29 cellular contexts compared by ENCODE assay signal in genomic region chr13:101698400-101698799, GRCh38.
DNase-seq lines count a peak whose midpoint lies in the region; ATAC-seq, FAIRE-seq and TF ChIP-seq lines count a peak whose summit lies in the region.
"Had no signal": no experiment of that assay in that cellular context is flagged by ENCODE, and none has a peak within 500 bp of the region (broad histone marks: within the 10 kb centered on the region; RNA-seq: fewer than 3 reads in every experiment).

No MANE protein-coding gene starts in this region.

- no peak overlapping the region for H3K4ac ChIP-seq in IMR-90 (ENCODE audit: low read depth, low read length)

- ATAC-seq in IMR-90 (ENCODE audit: low read depth) = no peak
- no peak for ATAC-seq in foreskin keratinocyte
- ATAC-seq in psoas muscle = no peak
- no peak for ATAC-seq in HG03175 (IDR thresholded peaks at IDR 0.05; ENCODE audit: unreplicated experiment)
- ATAC-seq: A549; activated CD8-positive, alpha-beta T cell treated with anti-CD3 and anti-CD28 coated beads, Interleukin-2, amount 10 ng/mL, durations not matched to agents 7 days and 5 days; activated naive CD8-positive, alpha-beta T cell treated with anti-CD3 and anti-CD28 coated beads, Interleukin-2, amount 50 U/mL, for 24 hours; K562 had no signal

- H4K20me1 ChIP-seq in IMR-90 (ENCODE audit: insufficient read depth, low read length) (no peaks in the 10 kb centered on the region), astrocyte (ENCODE audit: insufficient read depth, low read length) (no peaks in the 10 kb centered on the region)

- intact Hi-C loops in IMR-90 (cut with micrococcal nuclease) = no loop called here
- intact Hi-C loops in psoas muscle (cut with DNase I) = no loop called here

- H3K9me3 ChIP-seq in IMR-90 (ENCODE audit: control insufficient read depth, insufficient read depth, low read length) = no peaks in the 10 kb centered on the region
- no peaks in the 10 kb centered on the region for H3K9me3 ChIP-seq in astrocyte (ENCODE audit: insufficient read depth, low read depth, low read length)
- H3K9me3 ChIP-seq in psoas muscle = no peaks in the 10 kb centered on the region
- H3K9me3 ChIP-seq: A549, neutrophil, SJSA1, upper lobe of left lung had no signal

- no peak overlapping the region for H3K4me3 Mint-ChIP-seq in astrocyte (ENCODE audit: unreplicated experiment)
- H3K4me3 Mint-ChIP-seq: activated CD8-positive, alpha-beta T cell treated with anti-CD3 and anti-CD28 coated beads, Interleukin-2, amount 10 ng/mL, durations not matched to agents 7 days and 5 days; activated naive CD8-positive, alpha-beta T cell treated with anti-CD3 and anti-CD28 coated beads, Interleukin-2, amount 50 U/mL, for 24 hours; T-helper 1 cell treated with Interleukin-12 subunit alpha and Interleukin-12 subunit beta and Interleukin-4 antibody, amounts not matched to agents 30 μg/mL and 1 μg/mL, for 36 hours had no signal

- no peak overlapping the region for H2BK5ac ChIP-seq in IMR-90 (ENCODE audit: low read depth, low read length, poor library complexity, severe bottlenecking)

- H4K8ac ChIP-seq in IMR-90 (ENCODE audit: low read depth in 2 of 2, low read length in 2 of 2) = no peak overlapping the region

- no peaks in the 10 kb centered on the region for H3K9me1 ChIP-seq in IMR-90 (ENCODE audit: insufficient read depth, low read length)

- dilution Hi-C loops in IMR-90 (cut with HindIII; ENCODE audit: low sequenced_read_pairs, unreplicated experiment) = no loop called here

- no peaks in the 10 kb centered on the region for H3K79me1 ChIP-seq in IMR-90 (ENCODE audit: low read depth in 1 of 2, low read length in 2 of 2)

- H3K4me3 ChIP-seq in AG10803 (ENCODE audit: low read length) (no peak overlapping the region), IMR-90 (ENCODE audit: insufficient read depth, low read depth, low read length) (no peak overlapping the region), astrocyte (ENCODE audit: insufficient read depth, low read depth, low read length) (no peak overlapping the region), psoas muscle (no peak overlapping the region)
- H3K4me3 ChIP-seq: A549, coronary artery, hepatocyte, K562, SJSA1, upper lobe of left lung had no signal

- TF ChIP-seq CTCF in AG10803 (conservative IDR thresholded peaks at IDR 0.05; ENCODE audit: low read length) (no peak), IMR-90 (conservative IDR thresholded peaks at IDR 0.05; ENCODE audit: low read depth, low read length) (no peak), astrocyte (IDR thresholded peaks at IDR 0.05; ENCODE audit: insufficient read depth, low read depth, low read length) (no peak), foreskin keratinocyte (conservative IDR thresholded peaks at IDR 0.05) (no peak), psoas muscle (IDR thresholded peaks at IDR 0.05) (no peak)

- H2BK120ac ChIP-seq in IMR-90 (ENCODE audit: low read depth, low read length) = no peak overlapping the region

- H2AFZ ChIP-seq in IMR-90 (replicated peaks; ENCODE audit: low read length, poor library complexity) (no peak overlapping the region), astrocyte (ENCODE audit: low read depth, low read length) (no peak overlapping the region)
- H2AFZ ChIP-seq: hepatocyte had no signal

- no peak overlapping the region for H3K56ac ChIP-seq in IMR-90 (ENCODE audit: extremely low read depth, insufficient read depth, low read length)

- no peak overlapping the region for H3K18ac ChIP-seq in IMR-90 (ENCODE audit: low read depth, low read length)

- no peak overlapping the region for H3K27ac Mint-ChIP-seq in astrocyte (ENCODE audit: unreplicated experiment)
- H3K27ac Mint-ChIP-seq: activated CD8-positive, alpha-beta T cell treated with anti-CD3 and anti-CD28 coated beads, Interleukin-2, amount 10 ng/mL, durations not matched to agents 7 days and 5 days; activated naive CD8-positive, alpha-beta T cell treated with anti-CD3 and anti-CD28 coated beads, Interleukin-2, amount 50 U/mL, for 24 hours; T-helper 1 cell treated with Interleukin-12 subunit alpha and Interleukin-12 subunit beta and Interleukin-4 antibody, amounts not matched to agents 30 μg/mL and 1 μg/mL, for 36 hours had no signal

- H3K9ac ChIP-seq in IMR-90 (ENCODE audit: low read depth, low read length) = no peak overlapping the region
- H3K9ac ChIP-seq in astrocyte (ENCODE audit: low read length) = no peak overlapping the region

- H3K4me2 ChIP-seq in IMR-90 (ENCODE audit: low read depth, low read length) (no peak overlapping the region), astrocyte (ENCODE audit: low read length) (no peak overlapping the region)
- H3K4me2 ChIP-seq: A549, hepatocyte had no signal

- H3K14ac ChIP-seq in IMR-90 (replicated peaks; ENCODE audit: low read depth, low read length) = no peak overlapping the region

- H3K4me1 ChIP-seq in IMR-90 (ENCODE audit: control insufficient read depth, insufficient read depth, low read length) = no peaks in the 10 kb centered on the region
- no peaks in the 10 kb centered on the region for H3K4me1 ChIP-seq in astrocyte (ENCODE audit: insufficient read depth, low read length)
- H3K4me1 ChIP-seq in foreskin keratinocyte = no peaks in the 10 kb centered on the region
- no peaks in the 10 kb centered on the region for H3K4me1 ChIP-seq in psoas muscle
- H3K4me1 ChIP-seq: A549, SJSA1, upper lobe of left lung had no signal

- H3K36me3 ChIP-seq in IMR-90 (ENCODE audit: control insufficient read depth, insufficient read depth, low read length) = no peaks in the 10 kb centered on the region
- no peaks in the 10 kb centered on the region for H3K36me3 ChIP-seq in astrocyte (ENCODE audit: insufficient read depth, low read length)
- H3K36me3 ChIP-seq in psoas muscle (ENCODE audit: insufficient read depth in 1 of 2, low read depth in 1 of 2) = no peaks in the 10 kb centered on the region
- H3K36me3 ChIP-seq: neutrophil, SJSA1, upper lobe of left lung had no signal

- H3K36me3 Mint-ChIP-seq in astrocyte (ENCODE audit: low read depth, unreplicated experiment) = no peaks in the 10 kb centered on the region

- H2AK5ac ChIP-seq in IMR-90 (ENCODE audit: low read depth, low read length) = no peak overlapping the region

- H3K27me3 Mint-ChIP-seq in astrocyte (ENCODE audit: low read depth, unreplicated experiment) = peaks cover 14% of the 10 kb centered on the region

- H3K27ac ChIP-seq in IMR-90 (ENCODE audit: insufficient read depth, low read length) (no peak overlapping the region), astrocyte (ENCODE audit: low read depth, low read length) (no peak overlapping the region), foreskin keratinocyte (no peak overlapping the region), psoas muscle (no peak overlapping the region)
- H3K27ac ChIP-seq: A549, C4-2B, hepatocyte, SJSA1, upper lobe of left lung had no signal

- FAIRE-seq in astrocyte (lab: Jason Lieb, UNC) = peak; percentile 26
- FAIRE-seq: A549, K562, small intestine had no signal

- H2BK15ac ChIP-seq in IMR-90 (ENCODE audit: low read depth, low read length) = no peak overlapping the region

- H3K27me3 ChIP-seq in IMR-90 (ENCODE audit: control insufficient read depth, insufficient read depth, low read length) (no peaks in the 10 kb centered on the region), astrocyte (ENCODE audit: insufficient read depth, low read length) (no peaks in the 10 kb centered on the region), foreskin keratinocyte (no peaks in the 10 kb centered on the region), psoas muscle (ENCODE audit: insufficient read depth in 3 of 3, low read length in 2 of 3) (no peaks in the 10 kb centered on the region)
- H3K27me3 ChIP-seq: hepatocyte, neutrophil, SJSA1, upper lobe of left lung had no signal

- no peak overlapping the region for H3K23ac ChIP-seq in IMR-90 (ENCODE audit: low read depth, low read length)

- WGBS in IMR-90 (ENCODE audit: extremely low coverage in 2 of 2, insufficient read length in 1 of 2), 2 experiments = no CpG with 5 or more reads among the region's 2 CpGs
- WGBS in psoas muscle, 3 donors = 62 to 73% (median 64%) methylated on average over 2 of the region's 2 CpGs

- H2BK20ac ChIP-seq in IMR-90 (ENCODE audit: low read depth, low read length) = no peak overlapping the region

- no peak overlapping the region for H4K91ac ChIP-seq in IMR-90 (ENCODE audit: insufficient read depth, low read depth, low read length)

- H2AK9ac ChIP-seq in IMR-90 (replicated peaks; ENCODE audit: low read depth, low read length, poor library complexity) = no peak overlapping the region

- no peaks in the 10 kb centered on the region for H3K4me1 Mint-ChIP-seq in astrocyte (ENCODE audit: low read depth, unreplicated experiment)
- H3K4me1 Mint-ChIP-seq: activated naive CD8-positive, alpha-beta T cell treated with anti-CD3 and anti-CD28 coated beads, Interleukin-2, amount 50 U/mL, for 24 hours had no signal

- CTCF ChIA-PET in IMR-90 (lab: Yijun Ruan, JAX) = no interaction called here

- POLR2A ChIA-PET in IMR-90 (lab: Charles Lee; ENCODE audit: unreplicated experiment) = no interaction called here

- no peak for TF ChIP-seq RAD21 in IMR-90 (IDR thresholded peaks at IDR 0.05; ENCODE audit: low read length)

- TF ChIP-seq POLR2A in IMR-90 (IDR thresholded peaks at IDR 0.05; ENCODE audit: low read depth, low read length) = no peak

- no peaks in the 10 kb centered on the region for H3K79me2 ChIP-seq in astrocyte (ENCODE audit: insufficient read depth, low read length)
- H3K79me2 ChIP-seq: hepatocyte had no signal

- DNase-seq in AG10803 (ENCODE audit: low read depth) = peak; percentile 44
- DNase-seq in IMR-90 = peak; percentile 7
- no peak for DNase-seq in astrocyte (ENCODE audit: low read depth)
- peak; percentile 14 to 15 for DNase-seq in foreskin keratinocyte
- DNase-seq in psoas muscle = no peak
- DNase-seq in NCI-H128 (lab: John Stamatoyannopoulos, UW; ENCODE audit: unreplicated experiment) = no peak
- DNase-seq in COLO829 (ENCODE audit: low spot score) = no peak
- DNase-seq: activated CD4-positive, CD25-positive, alpha-beta regulatory T cell treated with anti-CD3 and anti-CD28 coated beads, Interleukin-2, amount 50 U/mL, for 72 hours; activated CD8-positive, alpha-beta T cell treated with anti-CD3 and anti-CD28 coated beads, Interleukin-2, amount 10 ng/mL, durations not matched to agents 7 days and 5 days; activated effector memory CD4-positive, alpha-beta T cell treated with anti-CD3 and anti-CD28 coated beads, Interleukin-2, amount 50 U/mL, for 16 hours; activated naive CD8-positive, alpha-beta T cell treated with anti-CD3 and anti-CD28 coated beads, Interleukin-2, amount 50 U/mL, for 24 hours; activated T-cell treated with anti-CD3 and anti-CD28 coated beads for 4 hours; mesendoderm; MM.1S; NCI-H1417 treated with DMSO at 0.1 percent for 48 hours; NCI-H510A; NK-92 treated with Interleukin-12 subunit alpha and Interleukin-12 subunit beta, amount 100 ng/mL, for 24 hours; small intestine; stimulated activated CD4-positive, alpha-beta T cell treated with anti-CD3 and anti-CD28 coated beads, Interleukin-2, amount 100 ng/mL, for 24 hours; upper lobe of left lung had no signal

- BruUV-seq in IMR-90 (replicated peaks; lab: Mats Ljungman, UMichigan) = no TSS peak

- H4K5ac ChIP-seq in IMR-90 (ENCODE audit: low read depth, low read length) = no peak overlapping the region

- in situ Hi-C loops in IMR-90 (cut with MboI; ENCODE audit: low sequenced_read_pairs) = no loop called here

- no peaks in the 10 kb centered on the region for H3K9me3 Mint-ChIP-seq in astrocyte (ENCODE audit: unreplicated experiment)
- H3K9me3 Mint-ChIP-seq: activated naive CD8-positive, alpha-beta T cell treated with anti-CD3 and anti-CD28 coated beads, Interleukin-2, amount 50 U/mL, for 24 hours; T-helper 1 cell treated with Interleukin-12 subunit alpha and Interleukin-12 subunit beta and Interleukin-4 antibody, amounts not matched to agents 30 μg/mL and 1 μg/mL, for 36 hours had no signal

Comparison
In these comparisons a context has a peak if more than half of its experiments do, and no peak if none do; other contexts are left out.
1. DNase-seq: peak in AG10803 (single experiment), IMR-90 (single experiment) and foreskin keratinocyte (2 of 2); none in astrocyte (single experiment), psoas muscle (0 of 2), NCI-H128 (single experiment) and COLO829 (single experiment).